ENCODE assay signal across 9 cellular contexts in genomic region chr6:163667372-163668060, GRCh38.
DNase-seq lines count a peak whose midpoint lies in the region; ATAC-seq, FAIRE-seq and TF ChIP-seq lines count a peak whose summit lies in the region.
"Had no signal": no experiment of that assay in that cellular context is flagged by ENCODE, and none has a peak within 500 bp of the region (broad histone marks: within the 10 kb centered on the region; RNA-seq: fewer than 3 reads in every experiment).

No MANE protein-coding gene starts in this region.

- H3K4me1 ChIP-seq in DND-41 (ENCODE audit: insufficient read depth, low read length) (no peaks in the 10 kb centered on the region), astrocyte (ENCODE audit: insufficient read depth, low read length) (no peaks in the 10 kb centered on the region), SK-N-SH (ENCODE audit: control insufficient read depth in 1 of 2, insufficient read depth in 2 of 2, low read depth in 1 of 2, low read length in 1 of 2) (peaks cover 0 to 12% of the 10 kb centered on the region in 2 experiments; a peak in 3 of 4 replicates)
- H3K4me1 ChIP-seq: ascending aorta had no signal

- 47% methylated on average over 13 of the region's 13 CpGs for WGBS in SK-N-SH (ENCODE audit: low lambda C conversion rate)

- no peaks in the 10 kb centered on the region for H3K36me3 Mint-ChIP-seq in astrocyte (ENCODE audit: low read depth, unreplicated experiment)

- H3K27ac ChIP-seq in DND-41 (ENCODE audit: low read length): no peak overlapping the region
- no peak overlapping the region for H3K27ac ChIP-seq in astrocyte (ENCODE audit: low read depth, low read length)
- no peak overlapping the region for H3K27ac ChIP-seq in SK-N-SH (ENCODE audit: low read depth in 2 of 2, low read length in 1 of 2)
- H3K27ac ChIP-seq: ascending aorta had no signal

- no peaks in the 10 kb centered on the region for H3F3A ChIP-seq in SK-N-SH (replicated peaks; ENCODE audit: insufficient read depth)

- H2AFZ ChIP-seq in DND-41 (ENCODE audit: low read depth, low read length): no peak overlapping the region
- no peak overlapping the region for H2AFZ ChIP-seq in astrocyte (ENCODE audit: low read depth, low read length)
- no peak overlapping the region for H2AFZ ChIP-seq in SK-N-SH (ENCODE audit: low read depth)

- H3K27me3 Mint-ChIP-seq in astrocyte (ENCODE audit: low read depth, unreplicated experiment): peaks cover 5% of the 10 kb centered on the region

- H3K4me3 ChIP-seq in DND-41 (ENCODE audit: low read depth in 1 of 2, low read length in 2 of 2) (no peak overlapping the region), astrocyte (ENCODE audit: insufficient read depth, low read depth, low read length) (no peak overlapping the region), SK-N-SH (ENCODE audit: low read depth in 2 of 2, low read length in 1 of 2) (no peak overlapping the region)
- H3K4me3 ChIP-seq: ascending aorta had no signal

- H3K79me2 ChIP-seq in DND-41 (ENCODE audit: insufficient read depth, low read length) (no peaks in the 10 kb centered on the region), astrocyte (ENCODE audit: insufficient read depth, low read length) (no peaks in the 10 kb centered on the region), SK-N-SH (ENCODE audit: insufficient read depth) (no peaks in the 10 kb centered on the region)

- TF ChIP-seq RAD21 in SK-N-SH (IDR thresholded peaks at IDR 0.05; ENCODE audit: low read length): no peak

- peaks cover 5% of the 10 kb centered on the region for H3K4me1 Mint-ChIP-seq in astrocyte (ENCODE audit: low read depth, unreplicated experiment)

- no peaks in the 10 kb centered on the region for H3K36me3 ChIP-seq in DND-41 (ENCODE audit: insufficient read depth, low read length)
- no peaks in the 10 kb centered on the region for H3K36me3 ChIP-seq in astrocyte (ENCODE audit: insufficient read depth, low read length)
- H3K36me3 ChIP-seq in SK-N-SH (replicated peaks in 1 of 2; ENCODE audit: control insufficient read depth in 1 of 2, insufficient read depth in 2 of 2, low read length in 1 of 2): no peaks in the 10 kb centered on the region
- H3K36me3 ChIP-seq: ascending aorta had no signal

- H4K20me1 ChIP-seq in DND-41 (ENCODE audit: insufficient read depth, low read length) (no peaks in the 10 kb centered on the region), astrocyte (ENCODE audit: insufficient read depth, low read length) (no peaks in the 10 kb centered on the region), SK-N-SH (ENCODE audit: insufficient read depth) (no peaks in the 10 kb centered on the region)

- H3K27me3 ChIP-seq in DND-41 (ENCODE audit: insufficient read depth, low read length, poor library complexity) (no peaks in the 10 kb centered on the region), astrocyte (ENCODE audit: insufficient read depth, low read length) (no peaks in the 10 kb centered on the region), SK-N-SH (ENCODE audit: insufficient read depth) (no peaks in the 10 kb centered on the region)
- H3K27me3 ChIP-seq: ascending aorta had no signal

- H3K9me3 Mint-ChIP-seq in astrocyte (ENCODE audit: unreplicated experiment): peaks cover 1% of the 10 kb centered on the region

- FAIRE-seq in astrocyte (lab: Jason Lieb, UNC): peak; percentile 5

- CTCF ChIA-PET in SK-N-SH (lab: Yijun Ruan, JAX): interaction anchor here (1.1 kb wide), 1 partner anchor 17 kb away, joined by 4 read pairs; no protein-coding TSS in a partner anchor

- no peak for TF ChIP-seq CTCF in DND-41 (IDR thresholded peaks at IDR 0.05; ENCODE audit: borderline replicate concordance, extremely low read depth, low read length, poor library complexity, severe bottlenecking)
- no peak for TF ChIP-seq CTCF in astrocyte (IDR thresholded peaks at IDR 0.05; ENCODE audit: insufficient read depth, low read depth, low read length)
- TF ChIP-seq CTCF in omental fat pad (IDR thresholded peaks at IDR 0.05): no peak
- no peak for TF ChIP-seq CTCF in SK-N-SH (IDR thresholded peaks at IDR 0.05)

- DNase-seq in DND-41: no peak
- peak; percentile 44 for DNase-seq in astrocyte (ENCODE audit: low read depth)
- DNase-seq in omental fat pad (ENCODE audit: low spot score): no peak
- no peak for DNase-seq in NCI-H2227 treated with DMSO at 0.1 percent for 48 hours (lab: John Stamatoyannopoulos, UW)
- no peak for DNase-seq in activated gamma-delta T cell (lab: John Stamatoyannopoulos, UW)
- DNase-seq in SK-N-SH: no peak

- H3K4me3 Mint-ChIP-seq in astrocyte (ENCODE audit: unreplicated experiment): no peak overlapping the region

- peak overlapping the region; percentile 27 for H3K27ac Mint-ChIP-seq in astrocyte (ENCODE audit: unreplicated experiment)

- TF ChIP-seq EP300 in SK-N-SH (IDR thresholded peaks at IDR 0.05; ENCODE audit: borderline replicate concordance in 1 of 2, low read depth in 1 of 2, low read length in 1 of 2): no peak

- ATAC-seq in DND-41 (ENCODE audit: insufficient read depth, low read depth): 0 out of 3 replicates have a peak, but pooled peaks have one; percentile 33
- peak; percentile 96 for ATAC-seq in GM21360 (IDR thresholded peaks at IDR 0.05; ENCODE audit: unreplicated experiment)
- ATAC-seq in HG03558 (IDR thresholded peaks at IDR 0.05; ENCODE audit: extremely low read depth, unreplicated experiment): peak; percentile 96
- peak; percentile 58 for ATAC-seq in omental fat pad (ENCODE audit: low FRiP score)

- H3K9me2 ChIP-seq in SK-N-SH: no peaks in the 10 kb centered on the region

- H3K9ac ChIP-seq in DND-41 (ENCODE audit: low read depth, low read length): no peak overlapping the region
- no peak overlapping the region for H3K9ac ChIP-seq in astrocyte (ENCODE audit: low read length)
- no peak overlapping the region for H3K9ac ChIP-seq in SK-N-SH

- H3K4me2 ChIP-seq in DND-41 (ENCODE audit: insufficient read depth, low read length) (no peak overlapping the region), astrocyte (ENCODE audit: low read length) (peak overlapping the region; percentile 12), SK-N-SH (no peak overlapping the region)

- POLR2A ChIA-PET in SK-N-SH (lab: Yijun Ruan, JAX): interaction anchor here (0.7 kb wide), 1 partner anchor 22 kb away, joined by 5 read pairs; no protein-coding TSS in a partner anchor

- peaks cover 11% of the 10 kb centered on the region for H3K9me3 ChIP-seq in DND-41 (ENCODE audit: insufficient read depth, low read length, severe bottlenecking)
- no peaks in the 10 kb centered on the region for H3K9me3 ChIP-seq in astrocyte (ENCODE audit: insufficient read depth, low read depth, low read length)
- no peaks in the 10 kb centered on the region for H3K9me3 ChIP-seq in SK-N-SH
- H3K9me3 ChIP-seq: ascending aorta had no signal

TF ChIP-seq in SK-N-SH, 30 proteins besides CTCF, POLR2A, EP300 and RAD21:
- TF ChIP-seq RCOR1 (IDR thresholded peaks at IDR 0.05; ENCODE audit: low read length) (no peak), YY1 (IDR thresholded peaks at IDR 0.05; ENCODE audit: low read depth) (no peak), FOSL2 (IDR thresholded peaks at IDR 0.05; ENCODE audit: borderline replicate concordance, low read depth) (no peak), TCF12 (IDR thresholded peaks at IDR 0.05) (no peak), NFIC (IDR thresholded peaks at IDR 0.05; ENCODE audit: borderline replicate concordance) (no peak), SMC3 (IDR thresholded peaks at IDR 0.05; ENCODE audit: low read depth, low read length) (no peak), MEF2A (IDR thresholded peaks at IDR 0.05; ENCODE audit: borderline replicate concordance, low read depth) (no peak), FOXJ3 (CRISPR knock-in tag; IDR thresholded peaks at IDR 0.05) (no peak), POLR2AphosphoS5 (IDR thresholded peaks at IDR 0.05; ENCODE audit: low read depth, low read length) (no peak)
- TF ChIP-seq, protein P1, sequence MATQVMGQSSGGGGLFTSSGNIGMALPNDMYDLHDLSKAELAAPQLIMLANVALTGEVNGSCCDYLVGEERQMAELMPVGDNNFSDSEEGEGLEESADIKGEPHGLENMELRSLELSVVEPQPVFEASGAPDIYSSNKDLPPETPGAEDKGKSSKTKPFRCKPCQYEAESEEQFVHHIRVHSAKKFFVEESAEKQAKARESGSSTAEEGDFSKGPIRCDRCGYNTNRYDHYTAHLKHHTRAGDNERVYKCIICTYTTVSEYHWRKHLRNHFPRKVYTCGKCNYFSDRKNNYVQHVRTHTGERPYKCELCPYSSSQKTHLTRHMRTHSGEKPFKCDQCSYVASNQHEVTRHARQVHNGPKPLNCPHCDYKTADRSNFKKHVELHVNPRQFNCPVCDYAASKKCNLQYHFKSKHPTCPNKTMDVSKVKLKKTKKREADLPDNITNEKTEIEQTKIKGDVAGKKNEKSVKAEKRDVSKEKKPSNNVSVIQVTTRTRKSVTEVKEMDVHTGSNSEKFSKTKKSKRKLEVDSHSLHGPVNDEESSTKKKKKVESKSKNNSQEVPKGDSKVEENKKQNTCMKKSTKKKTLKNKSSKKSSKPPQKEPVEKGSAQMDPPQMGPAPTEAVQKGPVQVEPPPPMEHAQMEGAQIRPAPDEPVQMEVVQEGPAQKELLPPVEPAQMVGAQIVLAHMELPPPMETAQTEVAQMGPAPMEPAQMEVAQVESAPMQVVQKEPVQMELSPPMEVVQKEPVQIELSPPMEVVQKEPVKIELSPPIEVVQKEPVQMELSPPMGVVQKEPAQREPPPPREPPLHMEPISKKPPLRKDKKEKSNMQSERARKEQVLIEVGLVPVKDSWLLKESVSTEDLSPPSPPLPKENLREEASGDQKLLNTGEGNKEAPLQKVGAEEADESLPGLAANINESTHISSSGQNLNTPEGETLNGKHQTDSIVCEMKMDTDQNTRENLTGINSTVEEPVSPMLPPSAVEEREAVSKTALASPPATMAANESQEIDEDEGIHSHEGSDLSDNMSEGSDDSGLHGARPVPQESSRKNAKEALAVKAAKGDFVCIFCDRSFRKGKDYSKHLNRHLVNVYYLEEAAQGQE (IDR thresholded peaks at IDR 0.05; ENCODE audit: low read depth, low read length): no peak

Comparison
In these comparisons a context has a peak if more than half of its experiments do, and no peak if none do; other contexts are left out.
1. ATAC-seq: peak in every context shown above with its lines; median percentile 96 in GM21360; 96 in HG03558; 58 in omental fat pad; 33 in DND-41.